In the genomic region with DNA sequence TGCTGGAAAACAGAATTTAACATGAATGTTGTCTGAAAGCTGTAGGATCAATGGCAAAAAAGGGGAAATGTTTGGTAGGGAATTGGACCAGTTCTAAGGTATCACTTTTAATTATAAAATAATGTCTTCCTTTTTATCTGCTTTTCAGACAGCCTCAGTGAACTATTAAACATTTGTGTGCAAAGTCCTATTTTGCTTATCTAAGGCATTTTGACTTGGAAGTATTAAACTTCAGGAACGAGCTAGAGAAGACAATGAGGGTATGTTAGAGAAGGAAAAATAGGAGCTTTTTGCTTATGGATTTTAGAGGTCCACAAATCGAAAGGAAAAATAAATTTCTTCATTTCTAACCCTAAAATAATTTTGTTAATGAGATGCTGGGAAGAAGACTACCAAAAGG, we compare ENCODE assay signal across 24 cellular contexts.
DNase-seq lines count a peak whose midpoint lies in the region; ATAC-seq and TF ChIP-seq lines count a peak whose summit lies in the region.
"Had no signal": no experiment of that assay in that cellular context is flagged by ENCODE, and none has a peak within 500 bp of the region (broad histone marks: within the 10 kb centered on the region; RNA-seq: fewer than 3 reads in every experiment).

No MANE protein-coding gene starts in this region.

- peaks cover 14% of the 10 kb centered on the region; the same call in 2 of the 3 replicates for H3K36me3 Mint-ChIP-seq in GM23338 (ENCODE audit: low read depth)
- H3K36me3 Mint-ChIP-seq in glutamatergic neuron (ENCODE audit: unreplicated experiment) = no peaks in the 10 kb centered on the region

- no peaks in the 10 kb centered on the region; the same call in 2 of the 3 replicates for H3K9me3 Mint-ChIP-seq in GM23338
- H3K9me3 Mint-ChIP-seq in glutamatergic neuron (ENCODE audit: unreplicated experiment) = no peaks in the 10 kb centered on the region
- H3K9me3 Mint-ChIP-seq: CD8-positive, alpha-beta T cell had no signal

- DNase-seq in GM23338 (ENCODE audit: low spot score) (no peak), SK-N-MC (ENCODE audit: low read depth, low spot score) (no peak), glutamatergic neuron (no peak), NCI-H187 (lab: John Stamatoyannopoulos, UW) (no peak), SK-N-DZ (ENCODE audit: low spot score) (no peak), Right ventricle myocardium inferior (ENCODE audit: missing footprints) (no peak)
- DNase-seq: Caco-2; CD8-positive, alpha-beta T cell; DMS 273 treated with DMSO at 0.1 percent for 48 hours; DMS79; GDM1; H7; MM.1S; NCI-H2029 treated with DMSO at 0.1 percent for 48 hours; NCI-H510A; RPMI8226; SHP77 treated with DMSO at 0.1 percent for 48 hours; SK-N-SH; SW 1271 had no signal

- H2AFZ ChIP-seq in GM23338 = no peak overlapping the region

- H4K20me1 ChIP-seq in GM23338 (replicated peaks; ENCODE audit: insufficient read depth) = no peaks in the 10 kb centered on the region; the same call in 1 of the 2 replicates

- H3K4me1 Mint-ChIP-seq in GM23338 = peaks cover 15% of the 10 kb centered on the region; the same call in 2 of the 3 replicates
- peaks cover 32% of the 10 kb centered on the region for H3K4me1 Mint-ChIP-seq in glutamatergic neuron (ENCODE audit: low read depth, unreplicated experiment)
- H3K4me1 Mint-ChIP-seq: B cell had no signal

- no peak for TF ChIP-seq CTCF in GM23338 (conservative IDR thresholded peaks at IDR 0.05; ENCODE audit: low read depth in 2 of 2)
- TF ChIP-seq CTCF in glutamatergic neuron (IDR thresholded peaks at IDR 0.05; ENCODE audit: partially characterized antibody, unreplicated experiment) = no peak

- H3K4me1 ChIP-seq in GM23338 (ENCODE audit: insufficient read depth) = no peaks in the 10 kb centered on the region
- H3K4me1 ChIP-seq: Caco-2 had no signal

- no peak overlapping the region for H3K4me3 Mint-ChIP-seq in GM23338
- H3K4me3 Mint-ChIP-seq in glutamatergic neuron (ENCODE audit: unreplicated experiment) = peak overlapping the region; percentile 5
- H3K4me3 Mint-ChIP-seq: B cell; CD8-positive, alpha-beta T cell had no signal

- no peak overlapping the region for H3K4me3 ChIP-seq in GM23338
- H3K4me3 ChIP-seq in SK-N-MC = no peak overlapping the region
- H3K4me3 ChIP-seq: GM12878 had no signal

- H3K36me3 ChIP-seq in GM23338 (ENCODE audit: insufficient read depth) (no peaks in the 10 kb centered on the region), SK-N-MC (ENCODE audit: insufficient read depth, low read length) (peaks cover 17% of the 10 kb centered on the region; the same call in 1 of the 2 replicates)

- intact Hi-C loops in Right ventricle myocardium inferior (cut with DNase I) = no loop called here

- H3K27me3 ChIP-seq in GM23338 (ENCODE audit: insufficient read depth) = no peaks in the 10 kb centered on the region

- peaks cover 10% of the 10 kb centered on the region for H3K27me3 Mint-ChIP-seq in GM23338 (ENCODE audit: insufficient read depth, low read depth, poor library complexity)
- no peaks in the 10 kb centered on the region for H3K27me3 Mint-ChIP-seq in glutamatergic neuron (ENCODE audit: unreplicated experiment)
- H3K27me3 Mint-ChIP-seq: B cell had no signal

- no peaks in the 10 kb centered on the region for H3K79me2 ChIP-seq in GM23338 (replicated peaks; ENCODE audit: insufficient read depth)

- no peak overlapping the region for H3K4me2 ChIP-seq in GM23338
- H3K4me2 ChIP-seq: KMS-11, SK-N-SH had no signal

- no peaks in the 10 kb centered on the region for H3K9me3 ChIP-seq in SK-N-MC (ENCODE audit: low read depth, low read length)
- H3K9me3 ChIP-seq: Caco-2, SK-N-SH had no signal

- H3F3A ChIP-seq in GM23338 (replicated peaks; ENCODE audit: low read depth) = peaks cover 15% of the 10 kb centered on the region

- ATAC-seq in GM23338 (no peak), GM19328 (IDR thresholded peaks at IDR 0.05; ENCODE audit: unreplicated experiment) (no peak), Right ventricle myocardium inferior (no peak)
- ATAC-seq: CD8-positive, alpha-beta T cell; GM12878 had no signal

- H3K27ac ChIP-seq in GM23338 (ENCODE audit: low read depth) = peak overlapping the region; percentile 15; the same call in 1 of the 2 replicates
- H3K27ac ChIP-seq in SK-N-MC = peak overlapping the region; percentile 27; the same call in 1 of the 2 replicates
- H3K27ac ChIP-seq: C4-2B, KMS-11 had no signal

- no peaks in the 10 kb centered on the region for H3K9me2 ChIP-seq in GM23338 (ENCODE audit: insufficient read depth)
- H3K9me2 ChIP-seq: SK-N-SH had no signal

- H3K27ac Mint-ChIP-seq in GM23338 (no peak overlapping the region), glutamatergic neuron (ENCODE audit: unreplicated experiment) (peak overlapping the region; percentile 54)
- H3K27ac Mint-ChIP-seq: B cell; CD8-positive, alpha-beta T cell had no signal

- H3K9ac ChIP-seq in SK-N-MC (ENCODE audit: insufficient read length) = no peak overlapping the region
- H3K9ac ChIP-seq: KMS-11, SK-N-SH had no signal

TF ChIP-seq in GM23338, 12 proteins besides CTCF, POLR2A, EP300 and RAD21:
- no peak for TF ChIP-seq JUNB (IDR thresholded peaks at IDR 0.05; ENCODE audit: unreplicated experiment)
- no peak for TF ChIP-seq CREB1 (CRISPR knock-in tag; IDR thresholded peaks at IDR 0.05; ENCODE audit: low read depth)
- TF ChIP-seq EZH2phosphoT487 (IDR thresholded peaks at IDR 0.05; ENCODE audit: unreplicated experiment) = no peak
- TF ChIP-seq, protein P1, sequence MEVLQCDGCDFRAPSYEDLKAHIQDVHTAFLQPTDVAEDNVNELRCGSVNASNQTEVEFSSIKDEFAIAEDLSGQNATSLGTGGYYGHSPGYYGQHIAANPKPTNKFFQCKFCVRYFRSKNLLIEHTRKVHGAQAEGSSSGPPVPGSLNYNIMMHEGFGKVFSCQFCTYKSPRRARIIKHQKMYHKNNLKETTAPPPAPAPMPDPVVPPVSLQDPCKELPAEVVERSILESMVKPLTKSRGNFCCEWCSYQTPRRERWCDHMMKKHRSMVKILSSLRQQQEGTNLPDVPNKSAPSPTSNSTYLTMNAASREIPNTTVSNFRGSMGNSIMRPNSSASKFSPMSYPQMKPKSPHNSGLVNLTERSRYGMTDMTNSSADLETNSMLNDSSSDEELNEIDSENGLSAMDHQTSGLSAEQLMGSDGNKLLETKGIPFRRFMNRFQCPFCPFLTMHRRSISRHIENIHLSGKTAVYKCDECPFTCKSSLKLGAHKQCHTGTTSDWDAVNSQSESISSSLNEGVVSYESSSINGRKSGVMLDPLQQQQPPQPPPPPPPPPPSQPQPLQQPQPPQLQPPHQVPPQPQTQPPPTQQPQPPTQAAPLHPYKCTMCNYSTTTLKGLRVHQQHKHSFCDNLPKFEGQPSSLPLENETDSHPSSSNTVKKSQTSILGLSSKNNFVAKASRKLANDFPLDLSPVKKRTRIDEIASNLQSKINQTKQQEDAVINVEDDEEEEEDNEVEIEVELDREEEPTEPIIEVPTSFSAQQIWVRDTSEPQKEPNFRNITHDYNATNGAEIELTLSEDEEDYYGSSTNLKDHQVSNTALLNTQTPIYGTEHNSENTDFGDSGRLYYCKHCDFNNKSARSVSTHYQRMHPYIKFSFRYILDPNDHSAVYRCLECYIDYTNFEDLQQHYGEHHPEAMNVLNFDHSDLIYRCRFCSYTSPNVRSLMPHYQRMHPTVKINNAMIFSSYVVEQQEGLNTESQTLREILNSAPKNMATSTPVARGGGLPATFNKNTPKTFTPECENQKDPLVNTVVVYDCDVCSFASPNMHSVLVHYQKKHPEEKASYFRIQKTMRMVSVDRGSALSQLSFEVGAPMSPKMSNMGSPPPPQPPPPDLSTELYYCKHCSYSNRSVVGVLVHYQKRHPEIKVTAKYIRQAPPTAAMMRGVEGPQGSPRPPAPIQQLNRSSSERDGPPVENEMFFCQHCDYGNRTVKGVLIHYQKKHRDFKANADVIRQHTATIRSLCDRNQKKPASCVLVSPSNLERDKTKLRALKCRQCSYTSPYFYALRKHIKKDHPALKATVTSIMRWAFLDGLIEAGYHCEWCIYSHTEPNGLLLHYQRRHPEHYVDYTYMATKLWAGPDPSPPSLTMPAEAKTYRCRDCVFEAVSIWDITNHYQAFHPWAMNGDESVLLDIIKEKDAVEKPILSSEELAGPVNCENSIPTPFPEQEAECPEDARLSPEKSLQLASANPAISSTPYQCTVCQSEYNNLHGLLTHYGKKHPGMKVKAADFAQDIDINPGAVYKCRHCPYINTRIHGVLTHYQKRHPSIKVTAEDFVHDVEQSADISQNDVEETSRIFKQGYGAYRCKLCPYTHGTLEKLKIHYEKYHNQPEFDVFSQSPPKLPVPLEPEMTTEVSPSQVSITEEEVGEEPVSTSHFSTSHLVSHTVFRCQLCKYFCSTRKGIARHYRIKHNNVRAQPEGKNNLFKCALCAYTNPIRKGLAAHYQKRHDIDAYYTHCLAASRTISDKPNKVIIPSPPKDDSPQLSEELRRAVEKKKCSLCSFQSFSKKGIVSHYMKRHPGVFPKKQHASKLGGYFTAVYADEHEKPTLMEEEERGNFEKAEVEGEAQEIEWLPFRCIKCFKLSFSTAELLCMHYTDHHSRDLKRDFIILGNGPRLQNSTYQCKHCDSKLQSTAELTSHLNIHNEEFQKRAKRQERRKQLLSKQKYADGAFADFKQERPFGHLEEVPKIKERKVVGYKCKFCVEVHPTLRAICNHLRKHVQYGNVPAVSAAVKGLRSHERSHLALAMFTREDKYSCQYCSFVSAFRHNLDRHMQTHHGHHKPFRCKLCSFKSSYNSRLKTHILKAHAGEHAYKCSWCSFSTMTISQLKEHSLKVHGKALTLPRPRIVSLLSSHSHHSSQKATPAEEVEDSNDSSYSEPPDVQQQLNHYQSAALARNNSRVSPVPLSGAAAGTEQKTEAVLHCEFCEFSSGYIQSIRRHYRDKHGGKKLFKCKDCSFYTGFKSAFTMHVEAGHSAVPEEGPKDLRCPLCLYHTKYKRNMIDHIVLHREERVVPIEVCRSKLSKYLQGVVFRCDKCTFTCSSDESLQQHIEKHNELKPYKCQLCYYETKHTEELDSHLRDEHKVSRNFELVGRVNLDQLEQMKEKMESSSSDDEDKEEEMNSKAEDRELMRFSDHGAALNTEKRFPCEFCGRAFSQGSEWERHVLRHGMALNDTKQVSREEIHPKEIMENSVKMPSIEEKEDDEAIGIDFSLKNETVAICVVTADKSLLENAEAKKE (CRISPR knock-in tag; IDR thresholded peaks at IDR 0.05) = no peak
TF ChIP-seq in GM23338: peak in this region for 0.
